In genomic region chr20:34955232-34956040, GRCh38 we compare ENCODE assay signal across 1 cellular context.
TF ChIP-seq lines count a peak whose summit lies in the region.

Gene GSS, minus strand, starts transcription at chr20:34955806. Its CDS starts 3,954 bp downstream, at chr20:34951852.
Gene MYH7B, plus strand, starts transcription at chr20:34955868. Its CDS starts 22,138 bp downstream, at chr20:34978006.

TF ChIP-seq in K562, 482 proteins besides CTCF, POLR2A, EP300 and RAD21 (continued from another document and continues in another):
- peak in 1 of 2 experiments; percentile 75; a peak in 1 of 4 replicates for TF ChIP-seq FOXA3 (CRISPR knock-in tag; conservative IDR thresholded peaks at IDR 0.05 in 1 of 2, IDR thresholded peaks at IDR 0.05 in 1 of 2)
- TF ChIP-seq HNRNPH1 (optimal IDR thresholded peaks at IDR 0.05; ENCODE audit: low read depth, low read length) = no peak
- no peak for TF ChIP-seq CHD4 (IDR thresholded peaks at IDR 0.05; ENCODE audit: insufficient read depth, insufficient replicate concordance, low read depth, low read length, poor library complexity, severe bottlenecking)
- no peak for TF ChIP-seq MTF1 (CRISPR knock-in tag; IDR thresholded peaks at IDR 0.05; ENCODE audit: borderline replicate concordance)
- peak; percentile 92; the same call in 1 of the 2 replicates for TF ChIP-seq KAT7 (CRISPR knock-in tag; IDR thresholded peaks at IDR 0.05; ENCODE audit: borderline replicate concordance)
- 0 out of 2 replicates have a peak, but pooled peaks have one; percentile 24 for TF ChIP-seq TCF3 (CRISPR knock-in tag; IDR thresholded peaks at IDR 0.05)
- peak; percentile 96 for TF ChIP-seq SP1 (CRISPR knock-in tag; IDR thresholded peaks at IDR 0.05)
- TF ChIP-seq ZFP30 (CRISPR knock-in tag; IDR thresholded peaks at IDR 0.05; ENCODE audit: borderline replicate concordance) = no peak
- TF ChIP-seq BACH1 (tag; IDR thresholded peaks at IDR 0.05) = no peak
- no peak for TF ChIP-seq ZZZ3 (IDR thresholded peaks at IDR 0.05)
- TF ChIP-seq, protein P1, sequence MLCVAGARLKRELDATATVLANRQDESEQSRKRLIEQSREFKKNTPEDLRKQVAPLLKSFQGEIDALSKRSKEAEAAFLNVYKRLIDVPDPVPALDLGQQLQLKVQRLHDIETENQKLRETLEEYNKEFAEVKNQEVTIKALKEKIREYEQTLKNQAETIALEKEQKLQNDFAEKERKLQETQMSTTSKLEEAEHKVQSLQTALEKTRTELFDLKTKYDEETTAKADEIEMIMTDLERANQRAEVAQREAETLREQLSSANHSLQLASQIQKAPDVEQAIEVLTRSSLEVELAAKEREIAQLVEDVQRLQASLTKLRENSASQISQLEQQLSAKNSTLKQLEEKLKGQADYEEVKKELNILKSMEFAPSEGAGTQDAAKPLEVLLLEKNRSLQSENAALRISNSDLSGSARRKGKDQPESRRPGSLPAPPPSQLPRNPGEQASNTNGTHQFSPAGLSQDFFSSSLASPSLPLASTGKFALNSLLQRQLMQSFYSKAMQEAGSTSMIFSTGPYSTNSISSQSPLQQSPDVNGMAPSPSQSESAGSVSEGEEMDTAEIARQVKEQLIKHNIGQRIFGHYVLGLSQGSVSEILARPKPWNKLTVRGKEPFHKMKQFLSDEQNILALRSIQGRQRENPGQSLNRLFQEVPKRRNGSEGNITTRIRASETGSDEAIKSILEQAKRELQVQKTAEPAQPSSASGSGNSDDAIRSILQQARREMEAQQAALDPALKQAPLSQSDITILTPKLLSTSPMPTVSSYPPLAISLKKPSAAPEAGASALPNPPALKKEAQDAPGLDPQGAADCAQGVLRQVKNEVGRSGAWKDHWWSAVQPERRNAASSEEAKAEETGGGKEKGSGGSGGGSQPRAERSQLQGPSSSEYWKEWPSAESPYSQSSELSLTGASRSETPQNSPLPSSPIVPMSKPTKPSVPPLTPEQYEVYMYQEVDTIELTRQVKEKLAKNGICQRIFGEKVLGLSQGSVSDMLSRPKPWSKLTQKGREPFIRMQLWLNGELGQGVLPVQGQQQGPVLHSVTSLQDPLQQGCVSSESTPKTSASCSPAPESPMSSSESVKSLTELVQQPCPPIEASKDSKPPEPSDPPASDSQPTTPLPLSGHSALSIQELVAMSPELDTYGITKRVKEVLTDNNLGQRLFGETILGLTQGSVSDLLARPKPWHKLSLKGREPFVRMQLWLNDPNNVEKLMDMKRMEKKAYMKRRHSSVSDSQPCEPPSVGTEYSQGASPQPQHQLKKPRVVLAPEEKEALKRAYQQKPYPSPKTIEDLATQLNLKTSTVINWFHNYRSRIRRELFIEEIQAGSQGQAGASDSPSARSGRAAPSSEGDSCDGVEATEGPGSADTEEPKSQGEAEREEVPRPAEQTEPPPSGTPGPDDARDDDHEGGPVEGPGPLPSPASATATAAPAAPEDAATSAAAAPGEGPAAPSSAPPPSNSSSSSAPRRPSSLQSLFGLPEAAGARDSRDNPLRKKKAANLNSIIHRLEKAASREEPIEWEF (CRISPR knock-in tag; IDR thresholded peaks at IDR 0.05) = no peak
- no peak for TF ChIP-seq RBM15 (IDR thresholded peaks at IDR 0.05; ENCODE audit: insufficient read depth, low read length)
- TF ChIP-seq, protein P2, sequence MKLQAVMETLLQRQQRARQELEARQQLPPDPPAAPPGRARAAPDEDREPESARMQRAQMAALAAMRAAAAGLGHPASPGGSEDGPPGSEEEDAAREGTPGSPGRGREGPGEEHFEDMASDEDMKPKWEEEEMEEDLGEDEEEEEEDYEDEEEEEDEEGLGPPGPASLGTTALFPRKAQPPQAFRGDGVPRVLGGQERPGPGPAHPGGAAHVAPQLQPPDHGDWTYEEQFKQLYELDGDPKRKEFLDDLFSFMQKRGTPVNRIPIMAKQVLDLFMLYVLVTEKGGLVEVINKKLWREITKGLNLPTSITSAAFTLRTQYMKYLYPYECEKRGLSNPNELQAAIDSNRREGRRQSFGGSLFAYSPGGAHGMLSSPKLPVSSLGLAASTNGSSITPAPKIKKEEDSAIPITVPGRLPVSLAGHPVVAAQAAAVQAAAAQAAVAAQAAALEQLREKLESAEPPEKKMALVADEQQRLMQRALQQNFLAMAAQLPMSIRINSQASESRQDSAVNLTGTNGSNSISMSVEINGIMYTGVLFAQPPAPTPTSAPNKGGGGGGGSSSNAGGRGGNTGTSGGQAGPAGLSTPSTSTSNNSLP (IDR thresholded peaks at IDR 0.05; ENCODE audit: borderline replicate concordance, low read depth, low read length) = no peak
- no peak for TF ChIP-seq CSDE1 (IDR thresholded peaks at IDR 0.05)
- no peak for TF ChIP-seq ZHX1 (conservative IDR thresholded peaks at IDR 0.05; ENCODE audit: low read length)
- no peak for TF ChIP-seq FOXJ3 (CRISPR knock-in tag; IDR thresholded peaks at IDR 0.05)
- TF ChIP-seq, protein P3, sequence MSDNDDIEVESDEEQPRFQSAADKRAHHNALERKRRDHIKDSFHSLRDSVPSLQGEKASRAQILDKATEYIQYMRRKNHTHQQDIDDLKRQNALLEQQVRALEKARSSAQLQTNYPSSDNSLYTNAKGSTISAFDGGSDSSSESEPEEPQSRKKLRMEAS (CRISPR knock-in tag; IDR thresholded peaks at IDR 0.05) = peak; percentile 82
- no peak for TF ChIP-seq NR2C1 (IDR thresholded peaks at IDR 0.05)
- TF ChIP-seq NR2C1 (tag; IDR thresholded peaks at IDR 0.05) = no peak
- no peak for TF ChIP-seq ILK (tag; IDR thresholded peaks at IDR 0.05; ENCODE audit: borderline replicate concordance, low read depth)
- no peak for TF ChIP-seq MECOM (CRISPR knock-in tag; IDR thresholded peaks at IDR 0.05)
- TF ChIP-seq KHSRP (IDR thresholded peaks at IDR 0.05) = no peak
- no peak for TF ChIP-seq PHF21A (IDR thresholded peaks at IDR 0.05; ENCODE audit: borderline replicate concordance, low read depth)
- TF ChIP-seq, protein P4, sequence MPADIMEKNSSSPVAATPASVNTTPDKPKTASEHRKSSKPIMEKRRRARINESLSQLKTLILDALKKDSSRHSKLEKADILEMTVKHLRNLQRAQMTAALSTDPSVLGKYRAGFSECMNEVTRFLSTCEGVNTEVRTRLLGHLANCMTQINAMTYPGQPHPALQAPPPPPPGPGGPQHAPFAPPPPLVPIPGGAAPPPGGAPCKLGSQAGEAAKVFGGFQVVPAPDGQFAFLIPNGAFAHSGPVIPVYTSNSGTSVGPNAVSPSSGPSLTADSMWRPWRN (IDR thresholded peaks at IDR 0.05; ENCODE audit: low read depth) = no peak
- TF ChIP-seq CC2D1A (IDR thresholded peaks at IDR 0.05) = peak; percentile 34; the same call in 1 of the 2 replicates
- TF ChIP-seq E2F3 (CRISPR knock-in tag; IDR thresholded peaks at IDR 0.05) = no peak
- TF ChIP-seq ZNF134 (CRISPR knock-in tag; conservative IDR thresholded peaks at IDR 0.05) = no peak
- TF ChIP-seq DLX4 (CRISPR knock-in tag; IDR thresholded peaks at IDR 0.05) = no peak
- 0 out of 2 replicates have a peak, but pooled peaks have one; percentile 58 for TF ChIP-seq RREB1 (CRISPR knock-in tag; IDR thresholded peaks at IDR 0.05)
- 0 out of 2 replicates have a peak, but pooled peaks have one; percentile 33 for TF ChIP-seq TEAD4 (IDR thresholded peaks at IDR 0.05; ENCODE audit: low read length)
- no peak for TF ChIP-seq TEAD4 (CRISPR knock-in tag; IDR thresholded peaks at IDR 0.05; ENCODE audit: borderline replicate concordance)
- TF ChIP-seq, protein P5, sequence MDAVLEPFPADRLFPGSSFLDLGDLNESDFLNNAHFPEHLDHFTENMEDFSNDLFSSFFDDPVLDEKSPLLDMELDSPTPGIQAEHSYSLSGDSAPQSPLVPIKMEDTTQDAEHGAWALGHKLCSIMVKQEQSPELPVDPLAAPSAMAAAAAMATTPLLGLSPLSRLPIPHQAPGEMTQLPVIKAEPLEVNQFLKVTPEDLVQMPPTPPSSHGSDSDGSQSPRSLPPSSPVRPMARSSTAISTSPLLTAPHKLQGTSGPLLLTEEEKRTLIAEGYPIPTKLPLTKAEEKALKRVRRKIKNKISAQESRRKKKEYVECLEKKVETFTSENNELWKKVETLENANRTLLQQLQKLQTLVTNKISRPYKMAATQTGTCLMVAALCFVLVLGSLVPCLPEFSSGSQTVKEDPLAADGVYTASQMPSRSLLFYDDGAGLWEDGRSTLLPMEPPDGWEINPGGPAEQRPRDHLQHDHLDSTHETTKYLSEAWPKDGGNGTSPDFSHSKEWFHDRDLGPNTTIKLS (IDR thresholded peaks at IDR 0.05; ENCODE audit: borderline replicate concordance, low read depth) = peak; percentile 15; the same call in 1 of the 2 replicates
- peak; percentile 68 for TF ChIP-seq MBD2 (IDR thresholded peaks at IDR 0.05; ENCODE audit: borderline replicate concordance, low read depth)
- peak; percentile 60; the same call in 1 of the 2 replicates for TF ChIP-seq ZNF740 (CRISPR knock-in tag; IDR thresholded peaks at IDR 0.05)
- no peak for TF ChIP-seq ZNF740 (tag; IDR thresholded peaks at IDR 0.05)
- no peak for TF ChIP-seq ATF1 (CRISPR knock-in tag; IDR thresholded peaks at IDR 0.05)
- TF ChIP-seq ATF1 (tag; IDR thresholded peaks at IDR 0.05) = peak; percentile 82; the same call in 1 of the 2 replicates
- no peak for TF ChIP-seq ZNF668 (CRISPR knock-in tag; IDR thresholded peaks at IDR 0.05)
- TF ChIP-seq LEF1 (IDR thresholded peaks at IDR 0.05) = 0 out of 2 replicates have a peak, but pooled peaks have one; percentile 18
- peak; percentile 96 for TF ChIP-seq SUPT5H (IDR thresholded peaks at IDR 0.05)
- TF ChIP-seq HMGN3 (IDR thresholded peaks at IDR 0.05; ENCODE audit: borderline replicate concordance, extremely low read depth, insufficient read length, low read depth, low read length) = peak; percentile 61
- TF ChIP-seq MED1 (CRISPR knock-in tag; IDR thresholded peaks at IDR 0.05; ENCODE audit: borderline replicate concordance) = no peak
- no peak for TF ChIP-seq ZNF561 (CRISPR knock-in tag; conservative IDR thresholded peaks at IDR 0.05)
- 0 out of 2 replicates have a peak, but pooled peaks have one; percentile 55 for TF ChIP-seq OTX1 (CRISPR knock-in tag; IDR thresholded peaks at IDR 0.05)
- TF ChIP-seq ZNF766 (CRISPR knock-in tag; conservative IDR thresholded peaks at IDR 0.05) = peak; percentile 65
